Comparison of ENCODE assay signal across 26 cellular contexts in the genomic region with DNA sequence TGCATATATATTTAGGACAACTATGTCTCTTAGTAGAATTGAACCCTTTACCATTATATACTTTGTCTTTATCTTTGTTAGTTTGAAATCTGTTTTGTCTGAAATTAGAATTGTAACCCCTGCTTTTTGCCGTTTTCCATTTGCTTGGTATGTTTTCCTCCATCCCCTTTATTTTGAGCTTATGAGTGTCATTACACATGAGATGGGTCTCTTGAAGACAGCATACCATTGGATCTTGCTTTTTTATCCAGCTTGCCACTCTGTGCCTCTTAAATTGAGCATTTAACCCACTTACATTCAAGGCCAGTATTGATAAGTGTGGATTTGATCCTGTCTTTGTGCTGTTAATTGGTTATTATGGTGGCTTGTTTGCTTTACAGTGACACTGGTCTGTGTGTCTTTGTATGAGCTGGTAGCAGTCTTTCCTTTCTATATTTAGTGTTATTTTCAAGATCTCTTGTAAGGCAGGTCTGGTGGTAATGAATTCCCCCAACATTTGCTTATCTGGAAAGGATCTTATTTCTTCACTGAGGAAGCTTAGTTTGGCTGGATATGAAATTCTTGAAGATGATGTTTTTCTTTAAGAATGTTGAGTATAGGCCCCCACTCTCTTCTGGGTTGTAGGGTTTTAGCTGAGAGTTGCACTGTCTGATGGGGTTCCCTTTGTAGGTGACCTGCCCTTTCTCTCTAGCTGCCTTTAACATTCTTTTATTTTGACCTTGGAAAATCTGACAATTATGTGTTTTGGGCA.
"Had no signal": no experiment of that assay in that cellular context is flagged by ENCODE, and none has a peak within 500 bp of the region (broad histone marks: within the 10 kb centered on the region; RNA-seq: fewer than 3 reads in every experiment).

No MANE protein-coding gene starts in this region.

- H3K4me3 Mint-ChIP-seq: effector memory CD8-positive, alpha-beta T cell; immature natural killer cell; natural killer cell; stimulated activated effector memory CD8-positive, alpha-beta T cell treated with anti-CD3 and anti-CD28 coated beads, Interleukin-12 subunit alpha, Interleukin-12 subunit beta, amount 100 ng/mL, for 72 hours had no signal

- H3K4me1 ChIP-seq: lower lobe of right lung, psoas muscle, sigmoid colon, vagina had no signal

- H3K4me1 Mint-ChIP-seq: immature natural killer cell; natural killer cell; stimulated activated effector memory CD8-positive, alpha-beta T cell treated with anti-CD3 and anti-CD28 coated beads, Interleukin-12 subunit alpha, Interleukin-12 subunit beta, amount 100 ng/mL, for 72 hours had no signal

- H3K36me3 Mint-ChIP-seq: stimulated activated effector memory CD8-positive, alpha-beta T cell treated with anti-CD3 and anti-CD28 coated beads, Interleukin-12 subunit alpha, Interleukin-12 subunit beta, amount 100 ng/mL, for 72 hours had no signal

- FAIRE-seq: endometrium, keratinocyte had no signal

- H3K9me3 ChIP-seq: ovary, psoas muscle, thyroid gland had no signal

- H3K36me3 ChIP-seq: esophagus squamous epithelium, lower lobe of right lung, ovary, sigmoid colon, stomach, thyroid gland, vagina had no signal

- H3K27me3 ChIP-seq: esophagus squamous epithelium, ovary, sigmoid colon, stomach, thyroid gland, vagina had no signal

- ATAC-seq: effector memory CD8-positive, alpha-beta T cell; left ventricle myocardium superior; lower lobe of right lung; natural killer cell; psoas muscle; right cardiac atrium; stimulated activated effector memory CD8-positive, alpha-beta T cell treated with anti-CD3 and anti-CD28 coated beads, Interleukin-12 subunit alpha, Interleukin-12 subunit beta, amount 100 ng/mL, for 72 hours had no signal

- H3K4me3 ChIP-seq: esophagus squamous epithelium, lower lobe of right lung, ovary, psoas muscle, sigmoid colon, stomach, thyroid gland, vagina had no signal

- DNase-seq: dermis blood vessel endothelial cell; effector memory CD8-positive, alpha-beta T cell; erythroblast; esophagus squamous epithelium; foreskin melanocyte; hypothalamus; immature natural killer cell; left ventricle myocardium superior; lower lobe of right lung; natural killer cell; occipital lobe; ovary; posterior cingulate gyrus; psoas muscle; right cardiac atrium; sigmoid colon; stimulated activated CD4-positive, alpha-beta T cell treated with anti-CD3 and anti-CD28 coated beads, Interleukin-2, amount 100 ng/mL, for 24 hours; stimulated activated CD4-positive, alpha-beta T cell treated with anti-CD3 and anti-CD28 coated beads, Interleukin-4, amount 100 ng/mL, for 24 hours; stimulated activated naive CD4-positive, alpha-beta T cell treated with Interleukin-2 at 50 U/mL for 16 hours; stomach; thyroid gland; trophoblast cell had no signal

- H3K27ac ChIP-seq: esophagus squamous epithelium, lower lobe of right lung, ovary, psoas muscle, sigmoid colon, stomach, thyroid gland, vagina had no signal

- H3K27ac Mint-ChIP-seq: effector memory CD8-positive, alpha-beta T cell; immature natural killer cell; natural killer cell; stimulated activated effector memory CD8-positive, alpha-beta T cell treated with anti-CD3 and anti-CD28 coated beads, Interleukin-12 subunit alpha, Interleukin-12 subunit beta, amount 100 ng/mL, for 72 hours had no signal
